In the genomic region with DNA sequence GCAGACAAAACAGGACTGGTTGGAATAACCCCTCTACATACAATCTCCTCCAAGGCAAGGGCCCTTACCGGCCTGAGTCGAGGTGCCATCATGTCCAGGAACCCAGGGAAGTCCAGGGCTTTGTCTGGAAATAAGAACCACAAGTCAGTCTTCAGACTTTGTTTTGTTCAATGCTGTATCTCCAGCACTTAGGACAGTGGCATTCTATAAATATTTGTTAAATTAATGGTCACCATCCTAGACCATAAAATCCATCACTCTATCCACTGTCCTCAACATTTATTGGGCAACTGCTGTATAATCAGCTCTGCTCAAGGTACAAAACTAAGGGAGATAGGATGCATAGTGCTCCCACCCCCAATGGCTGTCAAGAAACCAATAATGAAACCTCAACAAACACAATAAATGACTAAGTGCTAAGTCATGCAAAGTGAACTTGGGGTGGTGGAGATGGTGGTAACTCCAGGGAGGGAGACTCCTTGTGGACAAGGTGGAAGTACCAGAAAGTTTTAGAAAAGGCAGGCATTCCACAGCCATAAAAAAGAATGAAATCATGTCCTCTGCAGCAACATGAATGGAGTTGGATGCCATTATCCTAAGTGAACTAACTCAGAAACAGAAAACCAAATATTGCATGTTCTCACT, we compare ENCODE assay signal across 8 cellular contexts. TPM values are rescaled to one million over a fixed set of nuclear protein-coding genes. Genes with fewer than 3 reads are reported as not detected.
DNase-seq lines count a peak whose midpoint lies in the region; ATAC-seq, FAIRE-seq and TF ChIP-seq lines count a peak whose summit lies in the region.

No MANE protein-coding gene starts in this region.

- no peaks in the 10 kb centered on the region for H4K20me1 ChIP-seq in HepG2 (ENCODE audit: insufficient read depth, low read length)

- TF ChIP-seq POLR2A in HepG2 (IDR thresholded peaks at IDR 0.05; ENCODE audit: insufficient read depth in 1 of 2, low read depth in 2 of 2, low read length in 2 of 2) (no peak), right lobe of liver (IDR thresholded peaks at IDR 0.05) (no peak)

- no peak overlapping the region for H3K4ac ChIP-seq in trophoblast cell (ENCODE audit: low read depth, low read length)

- H3K18ac ChIP-seq in trophoblast cell (ENCODE audit: low read length): no peak overlapping the region

- H3K27ac ChIP-seq in HepG2 (ENCODE audit: extremely low read length, insufficient read depth, low read length): no peak overlapping the region
- no peak overlapping the region for H3K27ac ChIP-seq in right lobe of liver
- H3K27ac ChIP-seq in trophoblast cell (ENCODE audit: low read depth, low read length): no peak overlapping the region

- H3K79me2 ChIP-seq in HepG2 (ENCODE audit: insufficient read depth, low read length) (no peaks in the 10 kb centered on the region), trophoblast cell (ENCODE audit: control insufficient read depth, insufficient read depth, low read length, poor library complexity) (no peaks in the 10 kb centered on the region)

- no peak overlapping the region for H2AK5ac ChIP-seq in trophoblast cell (ENCODE audit: low read length)

- H2BK5ac ChIP-seq in trophoblast cell (ENCODE audit: low read depth, low read length, poor library complexity): no peak overlapping the region

- FAIRE-seq in HepG2 (lab: Jason Lieb, UNC): no peak

- intact Hi-C loops in HepG2 (cut with micrococcal nuclease; ENCODE audit: unreplicated experiment): no loop called here
- intact Hi-C loops in right lobe of liver (cut with DNase I): no loop called here

- DNase-seq in HepG2 (ENCODE audit: low spot score) (no peak), right lobe of liver (no peak), SW480 (ENCODE audit: low spot score) (peak; percentile 75), kidney glomerular epithelial cell (lab: John Stamatoyannopoulos, UW) (peak; percentile 92), NCI-H2196 treated with DMSO at 0.1 percent for 48 hours (lab: John Stamatoyannopoulos, UW; ENCODE audit: unreplicated experiment) (no peak), trophoblast cell (no peak), GOT3 (lab: John Stamatoyannopoulos, UW) (no peak)

- no peak overlapping the region for H3K14ac ChIP-seq in trophoblast cell (ENCODE audit: low read length)

- POLR2A ChIA-PET in HepG2 (lab: Yijun Ruan, JAX): interaction anchor here (1.1 kb wide), 1 partner anchor 16 kb away, joined by 3 read pairs; no protein-coding TSS in a partner anchor

- H3K4me1 ChIP-seq in HepG2 (ENCODE audit: insufficient read depth, low read length) (peaks cover 9% of the 10 kb centered on the region), right lobe of liver (peaks cover 0 to 8% (median 0%) of the 10 kb centered on the region in 4 donors), trophoblast cell (ENCODE audit: control insufficient read depth in 1 of 2, insufficient read depth in 2 of 2, low read length in 2 of 2) (peaks cover 4 to 12% of the 10 kb centered on the region in 2 experiments)

- H3K4me3 ChIP-seq in HepG2 (replicated peaks in 1 of 3; ENCODE audit: insufficient read depth in 1 of 3, low read depth in 2 of 3, low read length in 3 of 3) (no peak overlapping the region), right lobe of liver (no peak overlapping the region), trophoblast cell (ENCODE audit: low read depth, low read length) (no peak overlapping the region)

- CTCF ChIA-PET in HepG2 (lab: Yijun Ruan, JAX; ENCODE audit: low intra/inter-chr PET ratio, low total read pairs): interaction anchor here (0.8 kb wide), 1 partner anchor 50 kb away, joined by 3 read pairs; no protein-coding TSS in a partner anchor

- TF ChIP-seq CTCF in HepG2 (CRISPR knock-in tag; IDR thresholded peaks at IDR 0.05): no peak
- no peak for TF ChIP-seq CTCF in right lobe of liver (IDR thresholded peaks at IDR 0.05)

- no peak overlapping the region for H4K91ac ChIP-seq in trophoblast cell (ENCODE audit: low read depth, low read length)

- peaks cover 4% of the 10 kb centered on the region for H3K79me1 ChIP-seq in trophoblast cell (ENCODE audit: low read length)

- H3K9me3 ChIP-seq in HepG2 (ENCODE audit: low read length) (no peaks in the 10 kb centered on the region), right lobe of liver (no peaks in the 10 kb centered on the region), trophoblast cell (ENCODE audit: insufficient read depth, low read depth, low read length) (peaks cover 2% of the 10 kb centered on the region)

- WGBS in HepG2 (ENCODE audit: low lambda C conversion rate): 100% methylated on average over 2 of the region's 2 CpGs
- no CpG with 5 or more reads among the region's 2 CpGs for WGBS in right lobe of liver (ENCODE audit: insufficient coverage, low coverage, low lambda C conversion rate, missing lambda C conversion rate)
- no CpG with 5 or more reads among the region's 2 CpGs for WGBS in trophoblast cell (ENCODE audit: extremely low coverage, insufficient coverage, insufficient read length)

- no peaks in the 10 kb centered on the region; a peak in 1 of 5 replicates for H3K27me3 ChIP-seq in HepG2 (ENCODE audit: control insufficient read depth in 1 of 2, insufficient read depth in 2 of 2, low read length in 2 of 2)
- H3K27me3 ChIP-seq in right lobe of liver: no peaks in the 10 kb centered on the region
- H3K27me3 ChIP-seq in trophoblast cell (ENCODE audit: insufficient read depth, low read length): no peaks in the 10 kb centered on the region

- ATAC-seq in HepG2: no peak
- no peak for ATAC-seq in right lobe of liver
- ATAC-seq in HG02870 (IDR thresholded peaks at IDR 0.05; ENCODE audit: unreplicated experiment): peak; percentile 60

- H2BK12ac ChIP-seq in trophoblast cell (ENCODE audit: low read length): no peak overlapping the region

- TF ChIP-seq RAD21 in HepG2 (CRISPR knock-in tag; IDR thresholded peaks at IDR 0.05): no peak

- TF ChIP-seq EP300 in HepG2 (IDR thresholded peaks at IDR 0.05; ENCODE audit: low read depth in 2 of 2, low read length in 2 of 2) (no peak), HepG2 (CRISPR knock-in tag; IDR thresholded peaks at IDR 0.05; ENCODE audit: borderline replicate concordance) (no peak)

- no peak overlapping the region for H3K9ac ChIP-seq in HepG2 (ENCODE audit: insufficient read depth, low read depth, low read length)
- no peak overlapping the region for H3K9ac ChIP-seq in trophoblast cell (ENCODE audit: low read length)

- H4K12ac ChIP-seq in trophoblast cell (ENCODE audit: low read depth, low read length): no peak overlapping the region

- H2BK120ac ChIP-seq in trophoblast cell (ENCODE audit: insufficient read depth, low read length, poor library complexity): no peak overlapping the region

- in situ Hi-C loops in HepG2 (cut with HindIII; ENCODE audit: extremely low pct_ligation_motif_present, low pct_unique_long_range_greater_than_20kb): no loop called here

- H3K36me3 ChIP-seq in HepG2 (replicated peaks in 1 of 2; ENCODE audit: control insufficient read depth in 1 of 2, insufficient read depth in 2 of 2, low read length in 2 of 2) (peaks cover 0 to 23% of the 10 kb centered on the region in 2 experiments; a peak in 1 of 5 replicates), right lobe of liver (no peaks in the 10 kb centered on the region), trophoblast cell (ENCODE audit: control insufficient read depth in 1 of 2, insufficient read depth in 2 of 2, low read length in 2 of 2) (peaks cover 21 to 32% of the 10 kb centered on the region in 2 experiments)

- BruUV-seq in HepG2 (replicated peaks; lab: Mats Ljungman, UMichigan): no TSS peak

- no peak overlapping the region for H4K8ac ChIP-seq in trophoblast cell (ENCODE audit: low read depth, low read length)

- H2AFZ ChIP-seq in HepG2 (ENCODE audit: low read length): no peak overlapping the region
- no peak overlapping the region for H2AFZ ChIP-seq in trophoblast cell (ENCODE audit: insufficient read depth, low read length, poor library complexity)

- H3K4me2 ChIP-seq in HepG2 (ENCODE audit: low read depth, low read length) (no peak overlapping the region), trophoblast cell (ENCODE audit: low read length) (no peak overlapping the region)

- H3K23ac ChIP-seq in trophoblast cell (ENCODE audit: low read length): no peak overlapping the region

RNA-seq across cellular contexts. Expression of a gene that starts 5.0 kb away (rescaled TPM):
- 5.2 and 8.3 TPM in 2 replicates for total RNA-seq in HepG2 (2016; rRNA removed; fragmentation: Illumina TruSeq; extraction: Trizol)
- 4.3 and 4.9 TPM in 2 replicates for total RNA-seq in HepG2 (2016; cell fraction: cytosol; rRNA removed; fragmentation: Illumina TruSeq; extraction: Trizol; ENCODE audit: low read depth)
- total RNA-seq in HepG2 (2016; cell fraction: insoluble cytoplasmic fraction; rRNA removed; fragmentation: Illumina TruSeq; extraction: Trizol): 5.4 and 6.7 TPM in 2 replicates
- total RNA-seq in HepG2 (2016; cell fraction: membrane; rRNA removed; fragmentation: Illumina TruSeq; extraction: Trizol): 9.5 and 10.1 TPM in 2 replicates
- 6.6 and 7.9 TPM in 2 replicates for total RNA-seq in HepG2 (2016; cell fraction: nucleus; rRNA removed; fragmentation: Illumina TruSeq; extraction: Trizol)
- 6.4 and 9.9 TPM in 2 replicates for polyA plus RNA-seq in HepG2 (2011; rRNA removed)
- 6.7 and 9.8 TPM in 2 replicates for polyA plus RNA-seq in HepG2 (2011; cell fraction: cytosol; rRNA removed)
- polyA plus RNA-seq in HepG2 (2011; cell fraction: nucleus; rRNA removed): 46.2 and 47.3 TPM in 2 replicates
- polyA plus RNA-seq in HepG2 (2012): 2.0 and 3.6 TPM in 2 replicates
- polyA plus RNA-seq in HepG2 (2016; cell fraction: cytosol; fragmentation: Illumina TruSeq; extraction: Trizol; ENCODE audit: low read depth): 5.7 and 6.7 TPM in 2 replicates
- 5.5 and 6.8 TPM in 2 replicates for polyA plus RNA-seq in HepG2 (2016; cell fraction: insoluble cytoplasmic fraction; fragmentation: Illumina TruSeq; extraction: Trizol; ENCODE audit: low read depth)
- polyA plus RNA-seq in HepG2 (2016; cell fraction: membrane; fragmentation: Illumina TruSeq; extraction: Trizol; ENCODE audit: low read depth): 10.5 and 11.3 TPM in 2 replicates
- 21.1 and 22.8 TPM in 2 replicates for polyA plus RNA-seq in HepG2 (2016; cell fraction: nucleus; fragmentation: Illumina TruSeq; extraction: Trizol; ENCODE audit: insufficient read depth, low read depth)
- 0.84 and 5.2 TPM in 2 replicates for polyA minus RNA-seq in HepG2 (2011; rRNA and poly(A)+ RNA removed; ENCODE audit: low replicate concordance)
- 1.8 and 2.8 TPM in 2 replicates for polyA minus RNA-seq in HepG2 (2011; cell fraction: cytosol; rRNA and poly(A)+ RNA removed)
- 7.8 and 10.2 TPM in 2 replicates for polyA minus RNA-seq in HepG2 (2011; cell fraction: nucleus; rRNA and poly(A)+ RNA removed)
- total RNA-seq in right lobe of liver: 1 to 10 TPM in 4 of 6 experiments, under 1 TPM in 2; 0.53 to 2.6 (median 1.2) TPM
- 2.5 and 3.0 TPM in 2 replicates for polyA plus RNA-seq in trophoblast cell (2013)

RNA-seq across cellular contexts. Expression of a gene that starts 5.1 kb away (rescaled TPM):
- total RNA-seq in HepG2 (2016; rRNA removed; fragmentation: Illumina TruSeq; extraction: Trizol) (83.9 and 84.0 TPM in 2 replicates), right lobe of liver (10 to 100 TPM; 18.2 to 26.5 (median 23.3) TPM)
- total RNA-seq in HepG2 (2016; cell fraction: cytosol; rRNA removed; fragmentation: Illumina TruSeq; extraction: Trizol; ENCODE audit: low read depth): 89.0 and 95.8 TPM in 2 replicates
- 75.9 and 87.3 TPM in 2 replicates for total RNA-seq in HepG2 (2016; cell fraction: insoluble cytoplasmic fraction; rRNA removed; fragmentation: Illumina TruSeq; extraction: Trizol)
- total RNA-seq in HepG2 (2016; cell fraction: membrane; rRNA removed; fragmentation: Illumina TruSeq; extraction: Trizol): 136 and 149 TPM in 2 replicates
- 60.2 and 60.8 TPM in 2 replicates for total RNA-seq in HepG2 (2016; cell fraction: nucleus; rRNA removed; fragmentation: Illumina TruSeq; extraction: Trizol)
- 90.0 and 94.1 TPM in 2 replicates for polyA plus RNA-seq in HepG2 (2011; rRNA removed)
- 84.3 and 85.4 TPM in 2 replicates for polyA plus RNA-seq in HepG2 (2011; cell fraction: cytosol; rRNA removed)
- polyA plus RNA-seq in HepG2 (2011; cell fraction: nucleus; rRNA removed): 161 and 166 TPM in 2 replicates
- 55.1 and 57.0 TPM in 2 replicates for polyA plus RNA-seq in HepG2 (2012)
- polyA plus RNA-seq in HepG2 (2016; cell fraction: cytosol; fragmentation: Illumina TruSeq; extraction: Trizol; ENCODE audit: low read depth): 93.9 and 113 TPM in 2 replicates
- 80.8 and 88.3 TPM in 2 replicates for polyA plus RNA-seq in HepG2 (2016; cell fraction: insoluble cytoplasmic fraction; fragmentation: Illumina TruSeq; extraction: Trizol; ENCODE audit: low read depth)
- polyA plus RNA-seq in HepG2 (2016; cell fraction: membrane; fragmentation: Illumina TruSeq; extraction: Trizol; ENCODE audit: low read depth): 128 and 150 TPM in 2 replicates
- polyA plus RNA-seq in HepG2 (2016; cell fraction: nucleus; fragmentation: Illumina TruSeq; extraction: Trizol; ENCODE audit: insufficient read depth, low read depth): 126 and 133 TPM in 2 replicates
- 103 and 109 TPM in 2 replicates for polyA minus RNA-seq in HepG2 (2011; rRNA and poly(A)+ RNA removed; ENCODE audit: low replicate concordance)
- polyA minus RNA-seq in HepG2 (2011; cell fraction: cytosol; rRNA and poly(A)+ RNA removed): 38.4 TPM in 2 replicates
- 73.1 TPM in 2 replicates for polyA minus RNA-seq in HepG2 (2011; cell fraction: nucleus; rRNA and poly(A)+ RNA removed)
- polyA plus RNA-seq in trophoblast cell (2013): 53.3 and 54.0 TPM in 2 replicates

RNA-seq across cellular contexts. Expression of a gene that starts 9.5 kb away (rescaled TPM):
- total RNA-seq in HepG2 (2016; rRNA removed; fragmentation: Illumina TruSeq; extraction: Trizol) (3.6 and 5.5 TPM in 2 replicates), right lobe of liver (1 to 10 TPM in 5 of 6 experiments, under 1 TPM in 1; 0.77 to 6.4 (median 3.3) TPM)
- 1.8 and 2.5 TPM in 2 replicates for total RNA-seq in HepG2 (2016; cell fraction: cytosol; rRNA removed; fragmentation: Illumina TruSeq; extraction: Trizol; ENCODE audit: low read depth)
- 3.8 and 9.1 TPM in 2 replicates for total RNA-seq in HepG2 (2016; cell fraction: insoluble cytoplasmic fraction; rRNA removed; fragmentation: Illumina TruSeq; extraction: Trizol)
- 1.0 and 1.4 TPM in 2 replicates for total RNA-seq in HepG2 (2016; cell fraction: membrane; rRNA removed; fragmentation: Illumina TruSeq; extraction: Trizol)
- total RNA-seq in HepG2 (2016; cell fraction: nucleus; rRNA removed; fragmentation: Illumina TruSeq; extraction: Trizol): 11.4 and 14.4 TPM in 2 replicates
- polyA plus RNA-seq in HepG2 (2011; rRNA removed): 15.4 and 20.7 TPM in 2 replicates
- 5.5 and 7.5 TPM in 2 replicates for polyA plus RNA-seq in HepG2 (2011; cell fraction: cytosol; rRNA removed)
- polyA plus RNA-seq in HepG2 (2011; cell fraction: nucleus; rRNA removed): 160 and 175 TPM in 2 replicates
- 10.0 and 11.9 TPM in 2 replicates for polyA plus RNA-seq in HepG2 (2012)
- polyA plus RNA-seq in HepG2 (2016; cell fraction: cytosol; fragmentation: Illumina TruSeq; extraction: Trizol; ENCODE audit: low read depth): 0.36 and 0.44 TPM in 2 replicates
- polyA plus RNA-seq in HepG2 (2016; cell fraction: insoluble cytoplasmic fraction; fragmentation: Illumina TruSeq; extraction: Trizol; ENCODE audit: low read depth): 2.3 and 3.2 TPM in 2 replicates
- 0.33 and 0.88 TPM in 2 replicates for polyA plus RNA-seq in HepG2 (2016; cell fraction: membrane; fragmentation: Illumina TruSeq; extraction: Trizol; ENCODE audit: low read depth)
- 29.0 and 35.7 TPM in 2 replicates for polyA plus RNA-seq in HepG2 (2016; cell fraction: nucleus; fragmentation: Illumina TruSeq; extraction: Trizol; ENCODE audit: insufficient read depth, low read depth)
- polyA minus RNA-seq in HepG2 (2011; rRNA and poly(A)+ RNA removed; ENCODE audit: low replicate concordance): 7.2 and 9.9 TPM in 2 replicates
- 4.6 and 5.0 TPM in 2 replicates for polyA minus RNA-seq in HepG2 (2011; cell fraction: cytosol; rRNA and poly(A)+ RNA removed)
- polyA minus RNA-seq in HepG2 (2011; cell fraction: nucleus; rRNA and poly(A)+ RNA removed): 29.2 and 32.2 TPM in 2 replicates
- 18.2 and 18.6 TPM in 2 replicates for polyA plus RNA-seq in trophoblast cell (2013)

RNA-seq across cellular contexts. Expression of a gene that starts 23.0 kb away (rescaled TPM):
- total RNA-seq in HepG2 (2016; rRNA removed; fragmentation: Illumina TruSeq; extraction: Trizol) (28.5 and 33.9 TPM in 2 replicates), right lobe of liver (100 to 1,000 TPM in 4 of 6 experiments, 10 to 100 TPM in 2; 93.7 to 114 (median 107) TPM)
- total RNA-seq in HepG2 (2016; cell fraction: cytosol; rRNA removed; fragmentation: Illumina TruSeq; extraction: Trizol; ENCODE audit: low read depth): 16.5 and 21.3 TPM in 2 replicates
- 24.1 and 31.9 TPM in 2 replicates for total RNA-seq in HepG2 (2016; cell fraction: insoluble cytoplasmic fraction; rRNA removed; fragmentation: Illumina TruSeq; extraction: Trizol)
- 20.9 and 21.2 TPM in 2 replicates for total RNA-seq in HepG2 (2016; cell fraction: membrane; rRNA removed; fragmentation: Illumina TruSeq; extraction: Trizol)
- total RNA-seq in HepG2 (2016; cell fraction: nucleus; rRNA removed; fragmentation: Illumina TruSeq; extraction: Trizol): 95.2 and 104 TPM in 2 replicates
- 25.1 and 33.2 TPM in 2 replicates for polyA plus RNA-seq in HepG2 (2011; rRNA removed)
- 18.7 and 25.7 TPM in 2 replicates for polyA plus RNA-seq in HepG2 (2011; cell fraction: cytosol; rRNA removed)
- polyA plus RNA-seq in HepG2 (2011; cell fraction: nucleus; rRNA removed): 126 and 140 TPM in 2 replicates
- 45.7 and 49.8 TPM in 2 replicates for polyA plus RNA-seq in HepG2 (2012)
- polyA plus RNA-seq in HepG2 (2016; cell fraction: cytosol; fragmentation: Illumina TruSeq; extraction: Trizol; ENCODE audit: low read depth): 5.1 and 6.3 TPM in 2 replicates
- polyA plus RNA-seq in HepG2 (2016; cell fraction: insoluble cytoplasmic fraction; fragmentation: Illumina TruSeq; extraction: Trizol; ENCODE audit: low read depth): 24.9 and 33.0 TPM in 2 replicates
- polyA plus RNA-seq in HepG2 (2016; cell fraction: membrane; fragmentation: Illumina TruSeq; extraction: Trizol; ENCODE audit: low read depth): 7.9 and 10.1 TPM in 2 replicates
- polyA plus RNA-seq in HepG2 (2016; cell fraction: nucleus; fragmentation: Illumina TruSeq; extraction: Trizol; ENCODE audit: insufficient read depth, low read depth): 123 and 124 TPM in 2 replicates
- polyA minus RNA-seq in HepG2 (2011; rRNA and poly(A)+ RNA removed; ENCODE audit: low replicate concordance): 105 and 207 TPM in 2 replicates
- polyA minus RNA-seq in HepG2 (2011; cell fraction: cytosol; rRNA and poly(A)+ RNA removed): 30.1 and 34.9 TPM in 2 replicates
- 129 and 140 TPM in 2 replicates for polyA minus RNA-seq in HepG2 (2011; cell fraction: nucleus; rRNA and poly(A)+ RNA removed)
- 94.3 and 97.6 TPM in 2 replicates for polyA plus RNA-seq in trophoblast cell (2013)

RNA-seq across cellular contexts. Expression of a gene that starts 40.3 kb away (rescaled TPM):
- total RNA-seq in HepG2 (2016; rRNA removed; fragmentation: Illumina TruSeq; extraction: Trizol) (0.07 TPM in 1 of 2 replicates, not detected in the other), right lobe of liver (1 to 10 TPM; 1.4 to 6.0 (median 3.7) TPM)
- total RNA-seq in HepG2 (2016; cell fraction: cytosol; rRNA removed; fragmentation: Illumina TruSeq; extraction: Trizol; ENCODE audit: low read depth): not detected in 2 replicates
- total RNA-seq in HepG2 (2016; cell fraction: insoluble cytoplasmic fraction; rRNA removed; fragmentation: Illumina TruSeq; extraction: Trizol): 0.04 and 0.10 TPM in 2 replicates
- 0.06 TPM in 1 of 2 replicates, not detected in the other for total RNA-seq in HepG2 (2016; cell fraction: membrane; rRNA removed; fragmentation: Illumina TruSeq; extraction: Trizol)
- total RNA-seq in HepG2 (2016; cell fraction: nucleus; rRNA removed; fragmentation: Illumina TruSeq; extraction: Trizol): not detected in 2 replicates
- 0.20 and 0.25 TPM in 2 replicates for polyA plus RNA-seq in HepG2 (2011; rRNA removed)
- 0.08 and 0.15 TPM in 2 replicates for polyA plus RNA-seq in HepG2 (2011; cell fraction: cytosol; rRNA removed)
- 1.1 and 2.6 TPM in 2 replicates for polyA plus RNA-seq in HepG2 (2011; cell fraction: nucleus; rRNA removed)
- polyA plus RNA-seq in HepG2 (2012): 0.17 TPM in 1 of 2 replicates, not detected in the other
- not detected in 2 replicates for polyA plus RNA-seq in HepG2 (2016; cell fraction: cytosol; fragmentation: Illumina TruSeq; extraction: Trizol; ENCODE audit: low read depth)
- 0.05 TPM in 1 of 2 replicates, not detected in the other for polyA plus RNA-seq in HepG2 (2016; cell fraction: insoluble cytoplasmic fraction; fragmentation: Illumina TruSeq; extraction: Trizol; ENCODE audit: low read depth)
- polyA plus RNA-seq in HepG2 (2016; cell fraction: membrane; fragmentation: Illumina TruSeq; extraction: Trizol; ENCODE audit: low read depth): not detected in 2 replicates
- polyA plus RNA-seq in HepG2 (2016; cell fraction: nucleus; fragmentation: Illumina TruSeq; extraction: Trizol; ENCODE audit: insufficient read depth, low read depth): 0.12 and 0.53 TPM in 2 replicates
- 0.64 and 8.2 TPM in 2 replicates for polyA minus RNA-seq in HepG2 (2011; rRNA and poly(A)+ RNA removed; ENCODE audit: low replicate concordance)
- polyA minus RNA-seq in HepG2 (2011; cell fraction: cytosol; rRNA and poly(A)+ RNA removed): 0.20 TPM in 1 of 2 replicates, not detected in the other
- polyA minus RNA-seq in HepG2 (2011; cell fraction: nucleus; rRNA and poly(A)+ RNA removed): 0.12 and 0.26 TPM in 2 replicates
- polyA plus RNA-seq in trophoblast cell (2013): 9.8 and 10.5 TPM in 2 replicates

Comparison
In these comparisons a context has a peak if more than half of its experiments do, and no peak if none do; other contexts are left out.
1. DNase-seq: peak in SW480 (single experiment) and kidney glomerular epithelial cell (single experiment); none in HepG2 (single experiment), right lobe of liver (0 of 3), NCI-H2196 treated with DMSO at 0.1 percent for 48 hours (single experiment), trophoblast cell (0 of 2) and GOT3 (single experiment).